In the genomic region with DNA sequence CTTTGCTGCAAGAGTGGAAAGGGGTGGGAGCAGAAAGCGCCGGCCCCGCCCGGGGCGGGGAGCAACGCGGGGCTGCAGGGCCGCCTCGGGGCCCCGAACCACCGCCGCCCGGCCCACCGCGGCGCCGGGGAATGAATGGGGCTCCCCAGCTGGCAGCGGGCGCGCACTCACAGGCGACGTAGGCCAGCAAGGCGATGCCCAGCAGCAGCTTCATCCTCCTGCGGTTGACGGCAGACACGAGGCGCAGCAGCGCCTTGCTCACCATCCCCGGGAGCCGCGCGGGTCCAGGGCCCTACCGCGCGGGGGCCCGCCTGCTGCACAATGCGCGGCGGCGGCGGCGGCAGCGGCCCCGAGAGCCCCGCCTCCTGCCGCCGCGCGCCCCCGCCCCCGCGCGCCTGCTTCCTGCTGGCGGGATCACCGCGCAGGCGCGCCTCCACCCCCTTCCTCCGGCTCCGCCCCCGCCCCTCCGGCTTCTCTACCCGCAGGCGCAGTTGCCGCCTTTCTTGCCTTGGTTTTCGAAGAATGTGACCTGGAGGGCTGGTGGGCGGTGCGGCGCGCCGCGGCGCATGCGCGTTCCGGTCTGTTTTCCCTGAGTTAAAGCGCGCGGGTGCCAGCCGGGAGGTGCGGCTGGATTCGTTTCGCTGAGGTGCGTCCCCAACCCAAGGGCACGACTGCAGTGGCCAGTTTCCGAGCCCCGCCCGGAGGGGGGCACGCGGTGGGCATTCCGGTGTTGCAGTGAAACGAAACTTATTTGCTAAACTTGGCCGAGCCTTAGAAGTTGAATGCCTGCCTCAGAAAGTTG, we compare ENCODE assay signal across 8 cellular contexts. TPM values are rescaled to one million over a fixed set of nuclear protein-coding genes. Genes with fewer than 3 reads are reported as not detected.
DNase-seq lines count a peak whose midpoint lies in the region; ATAC-seq and TF ChIP-seq lines count a peak whose summit lies in the region.

A gene (minus strand): TSS at position 325 of the 802 bp plus-strand sequence. CDS start 60 bp downstream, at position 265.

- CTCF ChIA-PET in AG04450 (lab: Charles Lee) = no interaction called here

- H3K9me3 ChIP-seq in AG04450 (ENCODE audit: control insufficient read depth, insufficient read depth, low read length) = no peaks in the 10 kb centered on the region; the same call in 1 of the 2 replicates

- POLR2A ChIA-PET in AG04450 (lab: Yijun Ruan, JAX) = no interaction called here

- no peak for TF ChIP-seq CTCF in AG04450 (IDR thresholded peaks at IDR 0.05; ENCODE audit: low read depth, low read length)

- in situ Hi-C loops in GM18951 (cut with MboI; ENCODE audit: low sequenced_read_pairs, unreplicated experiment) = no loop called here

- peaks cover 3% of the 10 kb centered on the region for H3K27me3 ChIP-seq in AG04450 (ENCODE audit: control insufficient read depth, insufficient read depth, low read length)

- peak; percentile 73 for ATAC-seq in HG03196 (IDR thresholded peaks at IDR 0.05; ENCODE audit: unreplicated experiment)

- peak within 1 kb of the TSS; percentile 65 for H3K27ac ChIP-seq in AG04450 (ENCODE audit: low read depth, low read length)

- TF ChIP-seq POLR2A in GM18951 (IDR thresholded peaks at IDR 0.05; ENCODE audit: extremely low read depth, insufficient read depth, insufficient read length) = peak; percentile 91

- peak within 1 kb of the TSS; percentile 93 for H3K4me3 ChIP-seq in AG04450 (ENCODE audit: low read depth, low read length)

- DNase-seq in AG04450 (ENCODE audit: low read depth, low spot score) (peak; percentile 92), NCI-H345 (lab: John Stamatoyannopoulos, UW) (peak; percentile 98), inferior parietal cortex (ENCODE audit: extremely low spot score) (peak; percentile 93)
- peak; percentile 93 to 98 (median 96) for DNase-seq in activated CD4-positive, CD25-positive, alpha-beta regulatory T cell (lab: John Stamatoyannopoulos, UW)
- peak; percentile 97 for DNase-seq in central memory CD4-positive, alpha-beta T cell
- peak; percentile 95 to 97 for DNase-seq in stimulated activated CD4-positive, alpha-beta T cell treated with anti-CD3 and anti-CD28 coated beads, Interleukin-12 subunit alpha, Interleukin-12 subunit beta, amount 100 ng/mL, for 24 hours (ENCODE audit: low read depth in 2 of 2)

RNA-seq across cellular contexts. Expression of the gene that starts here (rescaled TPM):
- 53.2 and 58.2 TPM in 2 replicates for polyA plus RNA-seq in AG04450 (2011; rRNA removed)
- 75.0 and 89.7 TPM in 2 replicates for polyA minus RNA-seq in AG04450 (2011; rRNA and poly(A)+ RNA removed)

Comparison
In these comparisons a context has a peak if more than half of its experiments do, and no peak if none do; other contexts are left out.
1. Peak in every context shown above with its lines: DNase-seq, ATAC-seq, H3K4me3 ChIP-seq and H3K27ac ChIP-seq.